ENCODE assay signal across 35 cellular contexts in the genomic region with DNA sequence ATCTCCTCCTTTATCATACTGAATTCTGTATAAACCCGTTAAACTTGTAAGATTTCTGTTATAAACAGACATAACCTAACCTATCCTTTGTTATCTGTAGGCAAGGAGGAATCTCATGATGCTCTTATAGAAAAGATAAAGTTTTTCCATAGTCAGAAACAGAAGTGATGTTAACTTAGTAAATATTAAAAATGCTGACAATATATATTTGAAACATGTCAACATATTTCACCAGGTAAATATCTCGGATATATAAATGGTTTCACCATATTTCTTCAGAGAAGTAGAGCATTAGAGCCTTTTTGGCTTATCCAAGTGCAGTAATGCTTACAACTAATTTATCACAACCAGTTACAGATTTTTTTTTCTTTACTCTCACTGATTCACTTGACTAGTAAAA.
"Had no signal": no experiment of that assay in that cellular context is flagged by ENCODE, and none has a peak within 500 bp of the region (broad histone marks: within the 10 kb centered on the region; RNA-seq: fewer than 3 reads in every experiment).

No MANE protein-coding gene starts in this region.

- H3K36me3 ChIP-seq: MG63 had no signal

- H3K4me3 ChIP-seq: MG63 had no signal

- DNase-seq: Karpas-422, Kasumi-1, MG63, MM.1S, MV-4-11, NCI-H1048, NCI-H1092, NCI-H1092 treated with DMSO at 0.1 percent for 48 hours, NCI-H1105, NCI-H1105 treated with DMSO at 0.1 percent for 48 hours, NCI-H1417, NCI-H1417 treated with DMSO at 0.1 percent for 48 hours, NCI-H1436, NCI-H1436 treated with DMSO at 0.1 percent for 48 hours, NCI-H146, NCI-H1694, NCI-H1694 treated with DMSO at 0.1 percent for 48 hours, NCI-H187 treated with DMSO at 0.1 percent for 48 hours, NCI-H1930, NCI-H2029, NCI-H2029 treated with DMSO at 0.1 percent for 48 hours, NCI-H2081, NCI-H2081 treated with DMSO at 0.1 percent for 48 hours, NCI-H2107, NCI-H2171, NCI-H2171 treated with DMSO at 0.1 percent for 48 hours, NCI-H2227 treated with DMSO at 0.1 percent for 48 hours, NCI-H226, NCI-H345, NCI-H446, NCI-H446 treated with DMSO at 0.1 percent for 48 hours, NCI-H510A, NCI-H510A treated with DMSO at 0.1 percent for 48 hours, NCI-H524, NCI-H524 treated with DMSO at 0.1 percent for 48 hours had no signal

- H3K27me3 ChIP-seq: MG63 had no signal

- H3K9me3 ChIP-seq: MG63 had no signal
